In genomic region chr10:102644066-102644645, GRCh38 we compare ENCODE assay signal across 8 cellular contexts. TPM values are rescaled to one million over a fixed set of nuclear protein-coding genes. Genes with fewer than 3 reads are reported as not detected.
DNase-seq lines count a peak whose midpoint lies in the region; ATAC-seq and TF ChIP-seq lines count a peak whose summit lies in the region.

TRIM8 (plus strand) TSS chr10:102644479; CDS start chr10:102644618, 139 bp downstream.

- TF ChIP-seq CTCF in natural killer cell (IDR thresholded peaks at IDR 0.05), result no peak

- no peaks in the 10 kb centered on the region for H3K36me3 Mint-ChIP-seq in natural killer cell

- DNase-seq in DMS 273 (lab: John Stamatoyannopoulos, UW; ENCODE audit: unreplicated experiment), result peak; percentile 83
- DNase-seq in DMS 273 treated with DMSO at 0.1 percent for 48 hours (lab: John Stamatoyannopoulos, UW), result no peak
- DNase-seq in NCI-H2171 treated with DMSO at 0.1 percent for 48 hours (lab: John Stamatoyannopoulos, UW), result peak; percentile 43
- DNase-seq in activated T-cell treated with anti-CD3 and anti-CD28 coated beads, Interleukin-2, amount 50 U/mL, for 1 hour, result peak; percentile 76
- DNase-seq in natural killer cell, result peak; percentile 64
- DNase-seq in NCI-H1694 treated with DMSO at 0.1 percent for 48 hours (lab: John Stamatoyannopoulos, UW), result no peak

- H3K4me1 Mint-ChIP-seq in natural killer cell, result peaks cover 48 to 51% of the 10 kb centered on the region in 2 donors

- ATAC-seq in esophagus mucosa (peak; percentile 0), natural killer cell (no peak)

- H3K27ac ChIP-seq in thymus (ENCODE audit: low read depth), result peak within 1 kb of the TSS; percentile 98

- H3K36me3 ChIP-seq in thymus (ENCODE audit: control insufficient read depth, insufficient read depth), result peaks cover 5% of the 10 kb centered on the region

- no peaks in the 10 kb centered on the region for H3K9me3 Mint-ChIP-seq in natural killer cell

- no peaks in the 10 kb centered on the region for H3K9me3 ChIP-seq in thymus (ENCODE audit: control insufficient read depth)

- H3K4me3 ChIP-seq in thymus (ENCODE audit: low read length), result peak within 1 kb of the TSS; percentile 87

- no peaks in the 10 kb centered on the region for H3K27me3 Mint-ChIP-seq in natural killer cell (ENCODE audit: low read depth in 2 of 2)

- under 1% methylated on average over 80 of the region's 80 CpGs for WGBS in thymus

- peak within 1 kb of the TSS; percentile 99 for H3K4me3 Mint-ChIP-seq in natural killer cell

- peaks cover 24% of the 10 kb centered on the region for H3K4me1 ChIP-seq in thymus (ENCODE audit: control insufficient read depth, insufficient read depth, low read length)

- intact Hi-C loops in natural killer cell (cut with micrococcal nuclease), result loop anchor here (10.0 kb wide), 3 partner anchors 249 to 721 kb away; partner anchors contain the start of genes GBF1, NFKB2, PITX3 and TAF5

- peak within 1 kb of the TSS; percentile 99 for H3K27ac Mint-ChIP-seq in natural killer cell

- H3K27me3 ChIP-seq in thymus (ENCODE audit: control insufficient read depth, insufficient read depth), result no peaks in the 10 kb centered on the region

RNA-seq across cellular contexts. Expression of gene TRIM8, which starts in this region (rescaled TPM):
- total RNA-seq in esophagus mucosa (29.1 TPM), natural killer cell (10 to 100 TPM; 81.9 to 87.8 (median 86.2) TPM)
- 65.5 TPM for polyA plus RNA-seq in thymus

Comparison
In these comparisons a context has a peak if more than half of its experiments do, and no peak if none do; other contexts are left out.
1. DNase-seq: peak in DMS 273 (single experiment), NCI-H2171 treated with DMSO at 0.1 percent for 48 hours (single experiment), activated T-cell treated with anti-CD3 and anti-CD28 coated beads, Interleukin-2, amount 50 U/mL, for 1 hour (single experiment) and natural killer cell (single experiment); none in DMS 273 treated with DMSO at 0.1 percent for 48 hours (single experiment) and NCI-H1694 treated with DMSO at 0.1 percent for 48 hours (single experiment).